In genomic region chr10:22652988-22653431, GRCh38 we compare ENCODE assay signal across 11 cellular contexts.
A peak's percentile ranks its signal among the peaks of the same experiment; 100 is the strongest.
DNase-seq lines count a peak whose midpoint lies in the region; ATAC-seq and TF ChIP-seq lines count a peak whose summit lies in the region.
"Had no signal": no experiment of that assay in that cellular context is flagged by ENCODE, and none has a peak within 500 bp of the region (broad histone marks: within the 10 kb centered on the region; RNA-seq: fewer than 3 reads in every experiment).

No MANE protein-coding gene starts in this region.

- no peaks in the 10 kb centered on the region for H3K27me3 ChIP-seq in naive thymus-derived CD4-positive, alpha-beta T cell (ENCODE audit: control insufficient read depth in 2 of 2, insufficient read depth in 2 of 2, low read length in 2 of 2)
- no peaks in the 10 kb centered on the region for H3K27me3 ChIP-seq in thymus (ENCODE audit: control insufficient read depth, insufficient read depth)
- H3K27me3 ChIP-seq: right atrium auricular region had no signal

- peak; percentile 14 for ATAC-seq in naive thymus-derived CD4-positive, alpha-beta T cell
- ATAC-seq: GM23338 had no signal

- H3K4me1 ChIP-seq in naive thymus-derived CD4-positive, alpha-beta T cell (ENCODE audit: control insufficient read depth in 2 of 2, insufficient read depth in 2 of 2, low read length in 2 of 2), result peaks cover 97 to 98% of the 10 kb centered on the region in 2 donors
- peaks cover 50% of the 10 kb centered on the region for H3K4me1 ChIP-seq in thymus (ENCODE audit: control insufficient read depth, insufficient read depth, low read length)

- no peaks in the 10 kb centered on the region for H3K9me3 Mint-ChIP-seq in activated T-cell treated with anti-CD3 and anti-CD28 coated beads, Interleukin-2, amount 50 U/mL, for 24 hours
- H3K9me3 Mint-ChIP-seq in naive thymus-derived CD4-positive, alpha-beta T cell, result peaks cover 0 to 2% (median 0%) of the 10 kb centered on the region in 11 donors
- H3K9me3 Mint-ChIP-seq: GM23338 had no signal

- TF ChIP-seq CTCF in GM20000 (IDR thresholded peaks at IDR 0.05; ENCODE audit: extremely low read depth, missing control alignments), result no peak

- H3K9me3 ChIP-seq in naive thymus-derived CD4-positive, alpha-beta T cell (ENCODE audit: control insufficient read depth in 2 of 3, low read length in 3 of 3), result no peaks in the 10 kb centered on the region
- no peaks in the 10 kb centered on the region for H3K9me3 ChIP-seq in thymus (ENCODE audit: control insufficient read depth)
- H3K9me3 ChIP-seq: right atrium auricular region had no signal

- H3K27ac ChIP-seq in naive thymus-derived CD4-positive, alpha-beta T cell (ENCODE audit: low read depth, low read length), result peak overlapping the region; percentile 54
- peak overlapping the region; percentile 69 for H3K27ac ChIP-seq in thymus (ENCODE audit: low read depth)
- H3K27ac ChIP-seq: right atrium auricular region had no signal

- H3K4me3 ChIP-seq in naive thymus-derived CD4-positive, alpha-beta T cell (ENCODE audit: low read length), result peak overlapping the region; percentile 26
- no peak overlapping the region for H3K4me3 ChIP-seq in thymus (ENCODE audit: low read length)
- H3K4me3 ChIP-seq: GM23338, right atrium auricular region had no signal

- CTCF ChIA-PET in naive thymus-derived CD4-positive, alpha-beta T cell (lab: Charles Lee), result interaction anchor here (0.9 kb wide), 1 partner anchor 10 kb away, joined by 3 read pairs; no protein-coding TSS in a partner anchor

- POLR2A ChIA-PET in naive thymus-derived CD4-positive, alpha-beta T cell (lab: Charles Lee), result interaction anchor here (0.6 to 7.3 kb wide), 7 partner anchors 9 to 67 kb away, joined by 4 to 97 read pairs (median 6); partner anchors contain the start of gene PIP4K2A

- intact Hi-C loops in naive thymus-derived CD4-positive, alpha-beta T cell (cut with micrococcal nuclease), result loop anchor here (2.0 to 10.0 kb wide), 2 partner anchors 14 to 1128 kb away; partner anchors contain the start of gene SKIDA1 (in 1 of the 2)

- peak; percentile 77 for DNase-seq in activated effector memory CD4-positive, alpha-beta T cell treated with anti-CD3 and anti-CD28 coated beads, Interleukin-2, amount 50 U/mL, for 16 hours
- DNase-seq in activated effector memory CD4-positive, alpha-beta T cell treated with Interleukin-2 at 50 U/mL for 16 hours, result no peak
- DNase-seq in activated T-cell treated with anti-CD3 and anti-CD28 coated beads, Interleukin-2, amount 50 U/mL, for 24 hours, result peak; percentile 60
- DNase-seq in naive thymus-derived CD4-positive, alpha-beta T cell, result peak in 5 of 9 donors; percentile 25 to 37 (median 32)
- DNase-seq in GM20000 (ENCODE audit: low spot score) (no peak), SHP77 treated with DMSO at 0.1 percent for 48 hours (lab: John Stamatoyannopoulos, UW) (no peak), NCI-H345 treated with DMSO at 0.1 percent for 48 hours (lab: John Stamatoyannopoulos, UW; ENCODE audit: unreplicated experiment) (no peak)
- DNase-seq: NCI-H2107 had no signal

- no peaks in the 10 kb centered on the region for H3K27me3 Mint-ChIP-seq in activated T-cell treated with anti-CD3 and anti-CD28 coated beads, Interleukin-2, amount 50 U/mL, for 24 hours
- no peaks in the 10 kb centered on the region for H3K27me3 Mint-ChIP-seq in naive thymus-derived CD4-positive, alpha-beta T cell

- no peaks in the 10 kb centered on the region for H3K36me3 ChIP-seq in naive thymus-derived CD4-positive, alpha-beta T cell (ENCODE audit: control insufficient read depth in 2 of 3, insufficient read depth in 3 of 3, low read length in 3 of 3)
- no peaks in the 10 kb centered on the region for H3K36me3 ChIP-seq in thymus (ENCODE audit: control insufficient read depth, insufficient read depth)
- H3K36me3 ChIP-seq: right atrium auricular region had no signal

- peaks cover 43% of the 10 kb centered on the region for H3K36me3 Mint-ChIP-seq in activated T-cell treated with anti-CD3 and anti-CD28 coated beads, Interleukin-2, amount 50 U/mL, for 24 hours (ENCODE audit: low read depth)
- H3K36me3 Mint-ChIP-seq in naive thymus-derived CD4-positive, alpha-beta T cell, result peaks cover 0 to 31% (median 3%) of the 10 kb centered on the region in 5 donors

- peak overlapping the region; percentile 99 for H3K27ac Mint-ChIP-seq in activated T-cell treated with anti-CD3 and anti-CD28 coated beads, Interleukin-2, amount 50 U/mL, for 24 hours
- H3K27ac Mint-ChIP-seq in naive thymus-derived CD4-positive, alpha-beta T cell, result peak overlapping the region; percentile 78 to 97 (median 94)
- H3K27ac Mint-ChIP-seq: GM23338 had no signal

- H3K4me1 Mint-ChIP-seq in activated T-cell treated with anti-CD3 and anti-CD28 coated beads, Interleukin-2, amount 50 U/mL, for 24 hours (ENCODE audit: low read depth), result peaks cover 99% of the 10 kb centered on the region
- peaks cover 88 to 100% (median 93%) of the 10 kb centered on the region in 7 donors for H3K4me1 Mint-ChIP-seq in naive thymus-derived CD4-positive, alpha-beta T cell

- H3K4me3 Mint-ChIP-seq in activated T-cell treated with anti-CD3 and anti-CD28 coated beads, Interleukin-2, amount 50 U/mL, for 24 hours, result peak overlapping the region; percentile 77
- peak overlapping the region; percentile 64 to 88 (median 77) for H3K4me3 Mint-ChIP-seq in naive thymus-derived CD4-positive, alpha-beta T cell
- H3K4me3 Mint-ChIP-seq: GM23338 had no signal

- 49% methylated on average over 6 of the region's 6 CpGs for WGBS in thymus

Comparison
In these comparisons a context has a peak if more than half of its experiments do, and no peak if none do; other contexts are left out.
1. DNase-seq: peak in activated effector memory CD4-positive, alpha-beta T cell treated with anti-CD3 and anti-CD28 coated beads, Interleukin-2, amount 50 U/mL, for 16 hours (single experiment), activated T-cell treated with anti-CD3 and anti-CD28 coated beads, Interleukin-2, amount 50 U/mL, for 24 hours (single experiment) and naive thymus-derived CD4-positive, alpha-beta T cell (5 of 9); none in activated effector memory CD4-positive, alpha-beta T cell treated with Interleukin-2 at 50 U/mL for 16 hours (single experiment), GM20000 (single experiment), SHP77 treated with DMSO at 0.1 percent for 48 hours (single experiment) and NCI-H345 treated with DMSO at 0.1 percent for 48 hours (single experiment).